9 cellular contexts compared by ENCODE assay signal in the genomic region with DNA sequence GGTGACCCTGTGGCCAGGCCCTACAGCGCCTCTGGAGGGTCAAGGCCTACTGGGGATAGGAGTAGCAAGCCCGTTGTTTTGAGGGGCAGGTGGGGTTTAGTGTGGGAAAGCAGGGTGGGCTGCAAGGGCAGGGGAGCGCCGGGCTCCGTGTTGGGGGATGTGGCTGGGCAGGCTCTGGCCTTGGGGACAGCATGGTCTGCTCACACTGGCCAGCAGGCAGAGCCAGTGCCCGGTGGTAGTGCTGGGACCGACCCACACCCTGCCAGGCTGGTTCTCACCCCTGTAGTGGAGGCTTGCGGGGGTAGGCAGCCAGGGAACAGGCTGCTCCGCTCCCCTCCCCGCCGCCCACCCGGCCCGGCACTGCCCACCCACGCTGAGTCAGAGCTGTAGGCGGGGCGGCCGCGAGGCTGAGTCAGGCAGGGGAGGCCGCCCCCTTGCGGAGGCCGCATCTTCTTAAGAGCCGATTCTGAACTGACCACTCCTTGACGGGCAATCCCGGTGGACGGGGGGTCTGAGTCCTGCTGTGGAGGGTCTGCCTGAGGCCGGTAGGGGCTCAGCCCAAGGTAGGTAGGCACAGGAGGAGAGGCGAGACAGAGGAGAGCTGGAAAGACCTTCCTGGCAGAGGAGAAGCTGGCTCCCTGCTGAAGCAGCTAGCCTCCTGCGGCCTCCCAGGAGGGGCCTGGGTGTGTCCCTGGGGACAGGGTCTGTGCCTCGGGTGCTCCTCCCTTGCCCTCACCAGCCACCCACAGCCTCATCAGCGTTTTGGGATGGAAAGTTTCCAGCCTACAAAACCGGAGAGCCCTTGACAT.
DNase-seq lines count a peak whose midpoint lies in the region; ATAC-seq and TF ChIP-seq lines count a peak whose summit lies in the region.
"Had no signal": no experiment of that assay in that cellular context is flagged by ENCODE, and none has a peak within 500 bp of the region (broad histone marks: within the 10 kb centered on the region; RNA-seq: fewer than 3 reads in every experiment).

No MANE protein-coding gene starts in this region.

- ATAC-seq in left colon (peak; percentile 44), GM19463 (IDR thresholded peaks at IDR 0.05; ENCODE audit: unreplicated experiment) (no peak)

- DNase-seq in SIG-M5 treated with dmso at 0.1 percent for 504 hours (lab: John Stamatoyannopoulos, UW; ENCODE audit: unreplicated experiment): peak; percentile 41
- DNase-seq in SIG-M5 (lab: John Stamatoyannopoulos, UW): no peak
- DNase-seq in WERI-Rb-1: peak; percentile 86
- DNase-seq in choroid plexus epithelial cell (ENCODE audit: low read depth): peak; percentile 87
- peak; percentile 63 to 80 for DNase-seq in left colon
- peak; percentile 55 to 56 for DNase-seq in stimulated activated CD4-positive, alpha-beta T cell treated with anti-CD3 and anti-CD28 coated beads, Interleukin-2, amount 100 ng/mL, for 24 hours
- no peak for DNase-seq in NCI-H446 treated with DMSO at 0.1 percent for 48 hours (lab: John Stamatoyannopoulos, UW)

- H3K9me3 ChIP-seq in WERI-Rb-1 (ENCODE audit: severe bottlenecking): no peaks in the 10 kb centered on the region

- H3K27me3 ChIP-seq in WERI-Rb-1 (ENCODE audit: insufficient read depth, low read depth, severe bottlenecking): no peaks in the 10 kb centered on the region

- H3K36me3 ChIP-seq in WERI-Rb-1: peaks cover 65% of the 10 kb centered on the region

- peak; percentile 91 for TF ChIP-seq CTCF in WERI-Rb-1 (IDR thresholded peaks at IDR 0.05; ENCODE audit: low read depth, low read length)
- peak; percentile 75 for TF ChIP-seq CTCF in choroid plexus epithelial cell (conservative IDR thresholded peaks at IDR 0.05; ENCODE audit: low read depth, low read length)

- intact Hi-C loops in left colon (cut with DNase I, micrococcal nuclease): loop anchor here (5.0 to 10.0 kb wide), 2 partner anchors 73 to 105 kb away; partner anchors contain the start of gene CHMP6 (in 1 of the 2)

- H3K27ac ChIP-seq in WERI-Rb-1: peak overlapping the region; percentile 74
- H3K27ac ChIP-seq: C4-2B had no signal

- H3K4me3 ChIP-seq in WERI-Rb-1 (ENCODE audit: low read depth, low read length) (no peak overlapping the region), choroid plexus epithelial cell (ENCODE audit: low read depth, low read length) (peak overlapping the region; percentile 42)

Comparison
In these comparisons a context has a peak if more than half of its experiments do, and no peak if none do; other contexts are left out.
1. DNase-seq: peak in SIG-M5 treated with dmso at 0.1 percent for 504 hours (single experiment), WERI-Rb-1 (single experiment), choroid plexus epithelial cell (single experiment), left colon (2 of 2) and stimulated activated CD4-positive, alpha-beta T cell treated with anti-CD3 and anti-CD28 coated beads, Interleukin-2, amount 100 ng/mL, for 24 hours (2 of 2); none in SIG-M5 (single experiment) and NCI-H446 treated with DMSO at 0.1 percent for 48 hours (single experiment).